ENCODE assay signal across 8 cellular contexts in the genomic region with DNA sequence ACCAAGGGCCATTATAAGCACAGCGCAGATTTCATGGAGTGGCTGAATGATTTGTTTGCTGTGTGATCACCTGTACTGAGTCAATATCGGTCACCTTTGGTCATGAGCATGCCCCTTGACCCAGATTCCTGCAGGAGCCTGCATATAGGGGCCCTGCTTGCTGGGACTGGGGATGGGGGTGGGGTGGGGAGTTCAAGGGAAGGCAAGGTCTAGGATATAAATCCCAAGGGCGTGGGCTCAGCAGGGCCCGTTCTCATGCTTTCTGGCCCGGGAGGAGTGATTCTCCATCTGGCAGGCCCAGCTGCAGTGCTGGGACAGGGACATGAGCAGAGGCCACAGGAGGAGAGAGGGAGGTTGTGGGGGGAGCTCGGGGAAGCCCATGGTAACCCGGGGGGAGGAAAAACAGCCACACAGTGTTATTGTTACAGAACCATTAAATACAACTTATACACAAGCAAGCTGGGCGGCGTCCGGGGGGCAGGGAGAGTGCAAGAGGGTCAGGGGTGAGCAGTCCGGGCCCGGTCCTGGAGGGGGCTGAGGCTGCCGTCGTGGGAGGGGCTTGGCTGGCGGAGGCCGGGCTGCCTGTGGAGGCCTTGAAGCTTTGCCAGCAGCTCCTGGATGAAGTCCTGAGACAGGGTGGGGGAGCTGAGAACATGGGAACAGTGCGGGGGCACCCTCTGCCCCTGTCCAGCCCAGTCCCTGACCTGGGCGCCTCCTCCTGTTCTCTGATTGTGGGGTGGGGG. TPM values are rescaled to one million over a fixed set of nuclear protein-coding genes. Genes with fewer than 3 reads are reported as not detected.
DNase-seq lines count a peak whose midpoint lies in the region; ATAC-seq and TF ChIP-seq lines count a peak whose summit lies in the region.

No MANE protein-coding gene starts in this region.

- no peak for TF ChIP-seq CTCF in liver (IDR thresholded peaks at IDR 0.05; ENCODE audit: low read depth, low read length, missing input control)

- TF ChIP-seq RAD21 in liver (IDR thresholded peaks at IDR 0.05) = no peak

- H3K9me3 ChIP-seq in liver (ENCODE audit: control insufficient read depth in 4 of 4, low read length in 3 of 4) = no peaks in the 10 kb centered on the region

- H3K4me3 Mint-ChIP-seq in dendritic cell treated with granulocyte-macrophage colony-stimulating factor and Interleukin-4, amounts not matched to agents 40 ng/mL and 50 ng/mL, for 4 days = no peak overlapping the region
- no peak overlapping the region for H3K4me3 Mint-ChIP-seq in stimulated activated effector memory CD8-positive, alpha-beta T cell treated with anti-CD3 and anti-CD28 coated beads, Interleukin-12 subunit alpha, Interleukin-12 subunit beta, amount 100 ng/mL, for 72 hours
- H3K4me3 Mint-ChIP-seq in naive thymus-derived CD8-positive, alpha-beta T cell = no peak overlapping the region

- peaks cover 9 to 24% (median 13%) of the 10 kb centered on the region in 4 donors for H3K4me1 ChIP-seq in liver (ENCODE audit: control insufficient read depth in 4 of 4, insufficient read depth in 4 of 4, low read length in 3 of 4)

- H3K9ac ChIP-seq in liver (ENCODE audit: low read depth in 1 of 2, low read length in 2 of 2) = no peak overlapping the region

- H3K27me3 Mint-ChIP-seq in dendritic cell treated with granulocyte-macrophage colony-stimulating factor and Interleukin-4, amounts not matched to agents 40 ng/mL and 50 ng/mL, for 4 days = peaks cover 47% of the 10 kb centered on the region
- H3K27me3 Mint-ChIP-seq in naive thymus-derived CD8-positive, alpha-beta T cell = peaks cover 7 to 24% (median 8%) of the 10 kb centered on the region in 5 donors

- H3K27me3 ChIP-seq in liver (ENCODE audit: control insufficient read depth in 4 of 4, insufficient read depth in 4 of 4, low read length in 3 of 4) = peaks cover 0 to 2% (median 1%) of the 10 kb centered on the region in 4 donors

- H3K36me3 ChIP-seq in liver (ENCODE audit: control insufficient read depth in 4 of 4, insufficient read depth in 3 of 4, low read depth in 1 of 4, low read length in 3 of 4) = no peaks in the 10 kb centered on the region

- POLR2A ChIA-PET in naive thymus-derived CD8-positive, alpha-beta T cell (lab: Charles Lee) = no interaction called here

- peak overlapping the region; percentile 63 to 72 for H3K27ac ChIP-seq in liver (ENCODE audit: low read depth in 1 of 2, low read length in 2 of 2)

- 31% methylated on average over 18 of the region's 18 CpGs for WGBS in liver

- no peaks in the 10 kb centered on the region for H3K9me3 Mint-ChIP-seq in dendritic cell treated with granulocyte-macrophage colony-stimulating factor and Interleukin-4, amounts not matched to agents 40 ng/mL and 50 ng/mL, for 4 days
- no peaks in the 10 kb centered on the region for H3K9me3 Mint-ChIP-seq in stimulated activated effector memory CD8-positive, alpha-beta T cell treated with anti-CD3 and anti-CD28 coated beads, Interleukin-12 subunit alpha, Interleukin-12 subunit beta, amount 100 ng/mL, for 72 hours
- no peaks in the 10 kb centered on the region for H3K9me3 Mint-ChIP-seq in naive thymus-derived CD8-positive, alpha-beta T cell

- peak; percentile 89 for DNase-seq in NCI-H1694 (lab: John Stamatoyannopoulos, UW)
- no peak for DNase-seq in stimulated activated effector memory CD8-positive, alpha-beta T cell treated with anti-CD3 and anti-CD28 coated beads, Interleukin-12 subunit alpha, Interleukin-12 subunit beta, amount 100 ng/mL, for 72 hours (ENCODE audit: low spot score in 2 of 2)
- no peak for DNase-seq in naive thymus-derived CD8-positive, alpha-beta T cell

- peaks cover 39% of the 10 kb centered on the region for H3K36me3 Mint-ChIP-seq in dendritic cell treated with granulocyte-macrophage colony-stimulating factor and Interleukin-4, amounts not matched to agents 40 ng/mL and 50 ng/mL, for 4 days (ENCODE audit: low read depth)
- no peaks in the 10 kb centered on the region for H3K36me3 Mint-ChIP-seq in stimulated activated effector memory CD8-positive, alpha-beta T cell treated with anti-CD3 and anti-CD28 coated beads, Interleukin-12 subunit alpha, Interleukin-12 subunit beta, amount 100 ng/mL, for 72 hours
- H3K36me3 Mint-ChIP-seq in naive thymus-derived CD8-positive, alpha-beta T cell = no peaks in the 10 kb centered on the region

- ATAC-seq in stimulated activated effector memory CD8-positive, alpha-beta T cell treated with anti-CD3 and anti-CD28 coated beads, Interleukin-12 subunit alpha, Interleukin-12 subunit beta, amount 100 ng/mL, for 72 hours = no peak
- ATAC-seq in HG03469 (IDR thresholded peaks at IDR 0.05; ENCODE audit: unreplicated experiment) = no peak
- no peak for ATAC-seq in GM19023 (IDR thresholded peaks at IDR 0.05; ENCODE audit: unreplicated experiment)
- no peak for ATAC-seq in GM21381 (IDR thresholded peaks at IDR 0.05; ENCODE audit: unreplicated experiment)
- no peak for ATAC-seq in naive thymus-derived CD8-positive, alpha-beta T cell

- intact Hi-C loops in dendritic cell treated with granulocyte-macrophage colony-stimulating factor and Interleukin-4, amounts not matched to agents 40 ng/mL and 50 ng/mL, for 4 days (cut with micrococcal nuclease) = no loop called here

- H3K4me3 ChIP-seq in liver (ENCODE audit: low read depth in 1 of 3, low read length in 3 of 3) = no peak overlapping the region

- peak overlapping the region; percentile 47 for H3K27ac Mint-ChIP-seq in dendritic cell treated with granulocyte-macrophage colony-stimulating factor and Interleukin-4, amounts not matched to agents 40 ng/mL and 50 ng/mL, for 4 days
- H3K27ac Mint-ChIP-seq in stimulated activated effector memory CD8-positive, alpha-beta T cell treated with anti-CD3 and anti-CD28 coated beads, Interleukin-12 subunit alpha, Interleukin-12 subunit beta, amount 100 ng/mL, for 72 hours = peak overlapping the region; percentile 9
- peak overlapping the region in 1 of 10 donors; percentile 16 for H3K27ac Mint-ChIP-seq in naive thymus-derived CD8-positive, alpha-beta T cell

- peaks cover 70% of the 10 kb centered on the region for H3K4me1 Mint-ChIP-seq in dendritic cell treated with granulocyte-macrophage colony-stimulating factor and Interleukin-4, amounts not matched to agents 40 ng/mL and 50 ng/mL, for 4 days (ENCODE audit: low read depth)
- no peaks in the 10 kb centered on the region for H3K4me1 Mint-ChIP-seq in stimulated activated effector memory CD8-positive, alpha-beta T cell treated with anti-CD3 and anti-CD28 coated beads, Interleukin-12 subunit alpha, Interleukin-12 subunit beta, amount 100 ng/mL, for 72 hours
- peaks cover 0 to 29% (median 5%) of the 10 kb centered on the region in 4 donors for H3K4me1 Mint-ChIP-seq in naive thymus-derived CD8-positive, alpha-beta T cell

TF ChIP-seq in liver, 16 proteins besides CTCF, POLR2A, EP300 and RAD21 (continues in another document):
- TF ChIP-seq TAF1 (conservative IDR thresholded peaks at IDR 0.05) (no peak), EGR1 (IDR thresholded peaks at IDR 0.05; ENCODE audit: low read depth in 2 of 2) (no peak)
- TF ChIP-seq, protein P1, sequence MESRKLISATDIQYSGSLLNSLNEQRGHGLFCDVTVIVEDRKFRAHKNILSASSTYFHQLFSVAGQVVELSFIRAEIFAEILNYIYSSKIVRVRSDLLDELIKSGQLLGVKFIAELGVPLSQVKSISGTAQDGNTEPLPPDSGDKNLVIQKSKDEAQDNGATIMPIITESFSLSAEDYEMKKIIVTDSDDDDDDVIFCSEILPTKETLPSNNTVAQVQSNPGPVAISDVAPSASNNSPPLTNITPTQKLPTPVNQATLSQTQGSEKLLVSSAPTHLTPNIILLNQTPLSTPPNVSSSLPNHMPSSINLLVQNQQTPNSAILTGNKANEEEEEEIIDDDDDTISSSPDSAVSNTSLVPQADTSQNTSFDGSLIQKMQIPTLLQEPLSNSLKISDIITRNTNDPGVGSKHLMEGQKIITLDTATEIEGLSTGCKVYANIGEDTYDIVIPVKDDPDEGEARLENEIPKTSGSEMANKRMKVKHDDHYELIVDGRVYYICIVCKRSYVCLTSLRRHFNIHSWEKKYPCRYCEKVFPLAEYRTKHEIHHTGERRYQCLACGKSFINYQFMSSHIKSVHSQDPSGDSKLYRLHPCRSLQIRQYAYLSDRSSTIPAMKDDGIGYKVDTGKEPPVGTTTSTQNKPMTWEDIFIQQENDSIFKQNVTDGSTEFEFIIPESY (IDR thresholded peaks at IDR 0.05) = no peak

RNA-seq across cellular contexts. Expression of a gene that starts 5.2 kb away (rescaled TPM):
- 1 to 10 TPM; 2.7 to 3.0 TPM for total RNA-seq in liver
- polyA plus RNA-seq in liver = 1 to 10 TPM; 9.7 to 10.0 TPM
- 1 to 10 TPM in 1 of 2 experiments, under 1 TPM in 1; 0.94 to 1.2 TPM for total RNA-seq in naive thymus-derived CD8-positive, alpha-beta T cell
- not detected for polyA plus RNA-seq in naive thymus-derived CD8-positive, alpha-beta T cell

RNA-seq across cellular contexts. Expression of a gene that starts 13.4 kb away (rescaled TPM):
- total RNA-seq in liver = 10 to 100 TPM in 1 of 2 donors, 1 to 10 TPM in 1; 7.0 to 43.0 TPM
- 10 to 100 TPM in 1 of 2 donors, 1 to 10 TPM in 1; 7.1 to 14.2 TPM for polyA plus RNA-seq in liver
- 10 to 100 TPM; 49.6 to 50.5 TPM for total RNA-seq in naive thymus-derived CD8-positive, alpha-beta T cell
- 100 to 1,000 TPM; 139 to 162 (median 158) TPM for polyA plus RNA-seq in naive thymus-derived CD8-positive, alpha-beta T cell

RNA-seq across cellular contexts. Expression of a gene that starts 27.0 kb away (rescaled TPM):
- total RNA-seq in liver = not detected
- polyA plus RNA-seq in liver = not detected
- total RNA-seq in naive thymus-derived CD8-positive, alpha-beta T cell = not detected
- polyA plus RNA-seq in naive thymus-derived CD8-positive, alpha-beta T cell = not detected

RNA-seq across cellular contexts. Expression of a gene that starts 53.1 kb away (rescaled TPM):
- total RNA-seq in liver = 1 to 10 TPM in 1 of 2 donors, not detected in 1; 1.6 TPM
- polyA plus RNA-seq in liver = under 1 TPM in 1 of 2 donors, not detected in 1; 0.36 TPM
- 1 to 10 TPM in 1 of 2 experiments, not detected in 1; 1.2 TPM for total RNA-seq in naive thymus-derived CD8-positive, alpha-beta T cell
- polyA plus RNA-seq in naive thymus-derived CD8-positive, alpha-beta T cell = 1 to 10 TPM in 1 of 3 donors, not detected in 2; 1.1 TPM
